In the genomic region with DNA sequence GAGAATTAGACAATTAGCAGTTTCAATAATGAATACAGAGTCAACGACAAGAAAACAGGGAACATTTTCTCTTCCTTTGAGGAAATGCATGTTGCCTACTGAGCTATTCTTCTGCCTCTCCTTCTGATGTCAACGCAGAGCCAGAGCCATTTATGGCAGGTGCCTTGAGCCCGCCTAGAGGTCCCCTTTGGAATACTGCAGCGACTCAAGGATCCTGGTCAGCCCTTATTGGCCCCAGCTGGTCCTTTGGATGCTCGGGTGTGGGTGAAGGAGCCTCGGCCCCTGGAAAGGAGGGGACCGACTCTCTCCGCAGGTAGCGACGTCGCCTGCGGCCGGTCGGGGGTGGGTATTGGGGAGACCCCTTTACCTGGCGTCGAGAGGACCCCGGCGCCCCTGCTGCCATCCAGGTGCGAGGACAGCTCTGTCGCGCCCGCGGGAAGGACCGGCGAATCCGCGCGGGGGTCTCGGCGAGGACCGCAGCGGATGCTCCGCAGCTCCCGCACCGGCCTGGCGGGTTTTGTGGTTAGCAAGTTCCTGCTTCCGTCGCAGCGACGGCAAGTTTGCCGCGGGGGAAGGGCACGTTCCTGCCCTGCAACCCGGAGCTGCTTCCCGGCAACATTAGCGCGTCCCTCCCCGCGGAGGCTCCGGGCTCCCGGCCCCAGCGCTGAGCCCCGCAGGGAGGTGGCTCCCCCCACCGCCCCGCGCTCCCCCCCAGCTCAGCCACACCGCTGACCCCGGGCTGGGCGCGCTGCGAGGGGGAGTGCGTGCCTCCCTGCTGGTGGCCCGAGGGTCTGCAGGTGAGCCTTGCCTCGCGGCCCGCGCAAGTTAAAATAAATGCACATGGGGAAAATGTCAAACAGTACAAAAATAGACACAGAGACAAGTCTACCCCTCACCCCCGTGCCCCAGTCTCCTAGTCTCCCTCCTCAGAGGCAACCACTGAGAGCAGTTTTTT, we compare ENCODE assay signal across 1 cellular context.
TF ChIP-seq lines count a peak whose summit lies in the region.

A gene (minus strand): TSS at position 532 of the 955 bp plus-strand sequence. CDS start 6,928 bp downstream, outside the sequence.

TF ChIP-seq in WTC11, 78 proteins besides CTCF, POLR2A, EP300 and RAD21 (continued from another document):
- no peak for TF ChIP-seq NR3C1 (CRISPR knock-in tag; conservative IDR thresholded peaks at IDR 0.05; ENCODE audit: low read depth)
